In the genomic region with DNA sequence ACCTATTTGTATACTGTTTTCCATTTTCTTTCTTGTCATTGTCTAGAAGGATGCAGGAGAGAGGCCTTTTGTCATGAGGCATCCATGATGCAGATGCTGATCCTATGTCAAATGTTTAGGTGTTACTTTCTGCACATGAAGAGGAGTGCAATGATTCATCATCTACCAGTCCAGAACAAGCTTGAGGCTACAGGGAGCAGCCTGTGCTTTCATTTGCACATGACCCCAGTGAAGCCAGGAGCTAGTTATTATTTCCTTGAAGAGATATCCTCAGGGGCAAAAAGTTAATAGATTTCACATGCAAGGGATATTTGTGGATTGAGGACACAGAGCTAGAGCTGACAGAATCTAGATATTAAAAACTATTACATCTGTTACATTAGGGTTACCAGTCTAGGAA, we compare ENCODE assay signal across 14 cellular contexts.
DNase-seq lines count a peak whose midpoint lies in the region; ATAC-seq and TF ChIP-seq lines count a peak whose summit lies in the region.
"Had no signal": no experiment of that assay in that cellular context is flagged by ENCODE, and none has a peak within 500 bp of the region (broad histone marks: within the 10 kb centered on the region; RNA-seq: fewer than 3 reads in every experiment).

No MANE protein-coding gene starts in this region.

- no peak overlapping the region for H3K4me2 ChIP-seq in mammary epithelial cell (ENCODE audit: insufficient read depth, low read depth, low read length)
- H3K4me2 ChIP-seq: BLaER1 treated with 17β-estradiol and CSF1 and Interleukin-3, amounts not matched to agents 10 nM and 100 nM had no signal

- H3K9me3 Mint-ChIP-seq in osteocyte (ENCODE audit: unreplicated experiment), result peaks cover 5% of the 10 kb centered on the region

- H3K9me3 ChIP-seq in mammary epithelial cell (replicated peaks; ENCODE audit: insufficient read depth, low read length), result no peaks in the 10 kb centered on the region
- H3K9me3 ChIP-seq: upper lobe of right lung had no signal

- H3K4me1 ChIP-seq in mammary epithelial cell (ENCODE audit: insufficient read depth, low read length), result peaks cover 7% of the 10 kb centered on the region

- H3K4me3 ChIP-seq in AG10803 (ENCODE audit: low read length), result no peak overlapping the region
- no peak overlapping the region for H3K4me3 ChIP-seq in mammary epithelial cell (replicated peaks in 1 of 3; ENCODE audit: insufficient read depth in 1 of 3, low read depth in 2 of 3, low read length in 3 of 3)
- H3K4me3 ChIP-seq: BLaER1 treated with 17β-estradiol and CSF1 and Interleukin-3, amounts not matched to agents 10 nM and 100 nM; upper lobe of right lung had no signal

- DNase-seq in AG10803 (ENCODE audit: low read depth) (peak; percentile 45), HPDE6-E6E7 (ENCODE audit: extremely low spot score) (peak; percentile 16), mammary epithelial cell (peak; percentile 67), left cardiac atrium (no peak), osteocyte (ENCODE audit: extremely low spot score, unreplicated experiment) (no peak), NCI-H510A (lab: John Stamatoyannopoulos, UW) (no peak), SKM-1 (lab: John Stamatoyannopoulos, UW; ENCODE audit: unreplicated experiment) (no peak)
- DNase-seq: activated CD4-positive, alpha-beta T cell treated with anti-CD3 and anti-CD28 coated beads, Interleukin-2, amount 10 ng/mL, durations not matched to agents 7 days and 5 days; effector memory CD4-positive, alpha-beta T cell; naive thymus-derived CD4-positive, alpha-beta T cell; upper lobe of right lung had no signal

- ATAC-seq in left cardiac atrium (peak; percentile 30 to 39), HG03521 (IDR thresholded peaks at IDR 0.05; ENCODE audit: unreplicated experiment) (no peak)
- ATAC-seq: naive thymus-derived CD4-positive, alpha-beta T cell; upper lobe of right lung had no signal

- H3K27me3 ChIP-seq in mammary epithelial cell (ENCODE audit: insufficient read depth, low read length), result no peaks in the 10 kb centered on the region
- H3K27me3 ChIP-seq: BLaER1 treated with 17β-estradiol and CSF1 and Interleukin-3, amounts not matched to agents 10 nM and 100 nM; upper lobe of right lung had no signal

- H3K27ac Mint-ChIP-seq in osteocyte (ENCODE audit: unreplicated experiment), result no peak overlapping the region
- H3K27ac Mint-ChIP-seq: activated CD4-positive, alpha-beta T cell treated with anti-CD3 and anti-CD28 coated beads, Interleukin-2, amount 10 ng/mL, durations not matched to agents 7 days and 5 days; IgD-negative memory B cell; naive thymus-derived CD4-positive, alpha-beta T cell had no signal

- CTCF ChIA-PET in mammary epithelial cell (lab: Charles Lee; ENCODE audit: low non-redundant PET), result no interaction called here

- no peak overlapping the region for H3K4me3 Mint-ChIP-seq in osteocyte (ENCODE audit: unreplicated experiment)
- H3K4me3 Mint-ChIP-seq: activated CD4-positive, alpha-beta T cell treated with anti-CD3 and anti-CD28 coated beads, Interleukin-2, amount 10 ng/mL, durations not matched to agents 7 days and 5 days; IgD-negative memory B cell had no signal

- no peak overlapping the region for H2AFZ ChIP-seq in mammary epithelial cell (ENCODE audit: low read depth, low read length)

- dilution Hi-C loops in mammary epithelial cell (cut with HindIII; ENCODE audit: low sequenced_read_pairs), result no loop called here

- no peak overlapping the region for H3K9ac ChIP-seq in mammary epithelial cell (ENCODE audit: insufficient read depth, low read length)
- H3K9ac ChIP-seq: BLaER1 treated with 17β-estradiol and CSF1 and Interleukin-3, amounts not matched to agents 10 nM and 100 nM had no signal

- peaks cover 36% of the 10 kb centered on the region for H3K4me1 Mint-ChIP-seq in osteocyte (ENCODE audit: unreplicated experiment)

- no TSS peak for BruUV-seq in mammary epithelial cell (replicated peaks; lab: Mats Ljungman, UMichigan)

- H4K20me1 ChIP-seq in mammary epithelial cell (ENCODE audit: insufficient read depth, low read length), result no peaks in the 10 kb centered on the region
- H4K20me1 ChIP-seq: BLaER1 treated with 17β-estradiol and CSF1 and Interleukin-3, amounts not matched to agents 10 nM and 100 nM had no signal

- no peaks in the 10 kb centered on the region for H3K36me3 Mint-ChIP-seq in osteocyte (ENCODE audit: unreplicated experiment)

- H3K36me3 ChIP-seq in mammary epithelial cell (ENCODE audit: insufficient read depth, low read length), result no peaks in the 10 kb centered on the region
- H3K36me3 ChIP-seq: BLaER1 treated with 17β-estradiol and CSF1 and Interleukin-3, amounts not matched to agents 10 nM and 100 nM; upper lobe of right lung had no signal

- H3K27me3 Mint-ChIP-seq in osteocyte (ENCODE audit: unreplicated experiment), result no peaks in the 10 kb centered on the region
- H3K27me3 Mint-ChIP-seq: IgD-negative memory B cell; naive thymus-derived CD4-positive, alpha-beta T cell had no signal

- in situ Hi-C loops in mammary epithelial cell (cut with MboI; ENCODE audit: low sequenced_read_pairs in 2 of 2), result no loop called here

- no peaks in the 10 kb centered on the region for H3K79me2 ChIP-seq in mammary epithelial cell (ENCODE audit: insufficient read depth, low read length)

- H3K27ac ChIP-seq in mammary epithelial cell (ENCODE audit: insufficient read depth, low read depth, low read length), result no peak overlapping the region
- H3K27ac ChIP-seq: BLaER1 treated with 17β-estradiol and CSF1 and Interleukin-3, amounts not matched to agents 10 nM and 100 nM; upper lobe of right lung had no signal

- intact Hi-C loops in mammary epithelial cell (cut with micrococcal nuclease), result loop anchor here (10.0 kb wide), 1 partner anchor 223 kb away; no protein-coding TSS in a partner anchor
- intact Hi-C loops in left cardiac atrium (cut with DNase I), result no loop called here

- TF ChIP-seq CTCF in AG10803 (conservative IDR thresholded peaks at IDR 0.05; ENCODE audit: low read length) (no peak), mammary epithelial cell (conservative IDR thresholded peaks at IDR 0.05 in 1 of 2, IDR thresholded peaks at IDR 0.05 in 1 of 2; ENCODE audit: extremely low read depth in 1 of 2, insufficient read depth in 1 of 2, low read depth in 1 of 2, low read length in 2 of 2) (no peak), osteocyte (IDR thresholded peaks at IDR 0.05) (no peak)

Comparison
In these comparisons a context has a peak if more than half of its experiments do, and no peak if none do; other contexts are left out.
1. DNase-seq: peak in AG10803 (single experiment), HPDE6-E6E7 (single experiment) and mammary epithelial cell (single experiment); none in left cardiac atrium (single experiment), osteocyte (single experiment), NCI-H510A (single experiment) and SKM-1 (single experiment).